ENCODE assay signal across 13 cellular contexts in the genomic region with DNA sequence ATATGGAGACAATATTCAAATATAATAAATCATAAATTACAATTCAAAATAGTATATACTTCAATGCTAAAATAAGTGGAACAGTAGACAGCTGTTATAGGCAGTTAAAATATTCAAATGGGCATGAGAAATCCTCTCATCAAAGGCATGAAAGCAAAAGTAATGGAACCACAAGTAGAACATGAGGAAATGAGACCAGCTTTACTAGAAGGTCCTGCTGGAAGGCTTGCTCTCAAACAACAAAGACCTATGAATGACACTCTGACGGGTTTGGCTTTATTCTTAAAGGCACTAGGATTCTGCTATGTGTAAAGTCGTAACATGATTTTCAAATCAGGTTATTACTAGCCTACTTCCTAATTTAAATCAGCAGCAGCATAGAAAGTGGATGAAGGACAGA.
DNase-seq lines count a peak whose midpoint lies in the region; ATAC-seq and TF ChIP-seq lines count a peak whose summit lies in the region.
"Had no signal": no experiment of that assay in that cellular context is flagged by ENCODE, and none has a peak within 500 bp of the region (broad histone marks: within the 10 kb centered on the region; RNA-seq: fewer than 3 reads in every experiment).

No MANE protein-coding gene starts in this region.

- in situ Hi-C loops in GM13977 (cut with MboI; ENCODE audit: low pct_unique_long_range_greater_than_20kb, low sequenced_read_pairs, unreplicated experiment) = no loop called here

- H3K9me3 ChIP-seq in OCI-LY7 (ENCODE audit: low read length) = no peaks in the 10 kb centered on the region
- H3K9me3 ChIP-seq: mucosa of descending colon had no signal

- peak; percentile 12 for DNase-seq in GM13977 (ENCODE audit: low spot score)
- DNase-seq in OCI-LY7 (ENCODE audit: low spot score) = peak; percentile 9
- DNase-seq in stimulated activated CD4-positive, alpha-beta T cell treated with anti-CD3 and anti-CD28 coated beads, Interleukin-4, amount 100 ng/mL, for 1 hour = no peak
- no peak for DNase-seq in activated naive CD4-positive, alpha-beta T cell treated with Interleukin-2 at 50 U/mL for 16 hours
- DNase-seq in stimulated activated CD4-positive, alpha-beta T cell treated with anti-CD3 and anti-CD28 coated beads, Interleukin-2, amount 100 ng/mL, for 48 hours = no peak
- DNase-seq in stimulated activated CD4-positive, alpha-beta T cell treated with anti-CD3 and anti-CD28 coated beads, Interleukin-1b, Interleukin-23, amount 100 ng/mL, for 48 hours = no peak
- DNase-seq: activated B cell treated with CpG ODN at 0.5 μM for 24 hours; heart left ventricle; mucosa of descending colon; stimulated activated naive CD4-positive, alpha-beta T cell treated with Interleukin-2 at 50 U/mL for 16 hours had no signal

- peak; percentile 67 for ATAC-seq in GM19372 (IDR thresholded peaks at IDR 0.05; ENCODE audit: low read depth, unreplicated experiment)
- peak; percentile 71 for ATAC-seq in HG02885 (IDR thresholded peaks at IDR 0.05; ENCODE audit: poor library complexity, unreplicated experiment)
- ATAC-seq: mucosa of descending colon had no signal

- intact Hi-C loops in OCI-LY7 (cut with micrococcal nuclease; ENCODE audit: unreplicated experiment) = no loop called here

- POLR2A ChIA-PET in OCI-LY7 (lab: Charles Lee) = no interaction called here

- H3K4me3 ChIP-seq in OCI-LY7 (ENCODE audit: low read depth, low read length, poor library complexity, severe bottlenecking) = no peak overlapping the region
- H3K4me3 ChIP-seq: heart left ventricle, mucosa of descending colon, skin epidermis had no signal

- H3K4me2 ChIP-seq in OCI-LY7 (ENCODE audit: low read length) = no peak overlapping the region

- no peaks in the 10 kb centered on the region for H3K79me2 ChIP-seq in OCI-LY7 (ENCODE audit: insufficient read depth, low read depth, low read length)

- no peak overlapping the region for H3K27ac ChIP-seq in OCI-LY7 (ENCODE audit: low read depth, low read length, poor library complexity, severe bottlenecking)
- H3K27ac ChIP-seq: skin epidermis had no signal

- no peak overlapping the region for H2AFZ ChIP-seq in OCI-LY7 (ENCODE audit: low read length)

- H3K9me2 ChIP-seq in OCI-LY7 (ENCODE audit: insufficient read depth, low read length) = no peaks in the 10 kb centered on the region

- CTCF ChIA-PET in OCI-LY7 (lab: Charles Lee; ENCODE audit: unreplicated experiment) = no interaction called here

- H3K36me3 ChIP-seq in OCI-LY7 (ENCODE audit: insufficient read depth, low read length) = peaks cover 54% of the 10 kb centered on the region

- H4K20me1 ChIP-seq in OCI-LY7 (ENCODE audit: insufficient read depth, low read length) = no peaks in the 10 kb centered on the region

- BruUV-seq in OCI-LY7 (replicated peaks; lab: Mats Ljungman, UMichigan) = no TSS peak

- peaks cover 13% of the 10 kb centered on the region for H3K4me1 ChIP-seq in OCI-LY7 (ENCODE audit: insufficient read depth, low read length, poor library complexity, severe bottlenecking)

- TF ChIP-seq CTCF in GM13977 (IDR thresholded peaks at IDR 0.05; ENCODE audit: extremely low read depth, insufficient read depth, missing control alignments) = no peak
- no peak for TF ChIP-seq CTCF in OCI-LY7 (conservative IDR thresholded peaks at IDR 0.05; ENCODE audit: low read length)

Comparison
In these comparisons a context has a peak if more than half of its experiments do, and no peak if none do; other contexts are left out.
1. DNase-seq: peak in GM13977 (single experiment) and OCI-LY7 (single experiment); none in stimulated activated CD4-positive, alpha-beta T cell treated with anti-CD3 and anti-CD28 coated beads, Interleukin-4, amount 100 ng/mL, for 1 hour (single experiment), activated naive CD4-positive, alpha-beta T cell treated with Interleukin-2 at 50 U/mL for 16 hours (single experiment), stimulated activated CD4-positive, alpha-beta T cell treated with anti-CD3 and anti-CD28 coated beads, Interleukin-2, amount 100 ng/mL, for 48 hours (0 of 2) and stimulated activated CD4-positive, alpha-beta T cell treated with anti-CD3 and anti-CD28 coated beads, Interleukin-1b, Interleukin-23, amount 100 ng/mL, for 48 hours (single experiment).